20 cellular contexts compared by ENCODE assay signal in the genomic region with DNA sequence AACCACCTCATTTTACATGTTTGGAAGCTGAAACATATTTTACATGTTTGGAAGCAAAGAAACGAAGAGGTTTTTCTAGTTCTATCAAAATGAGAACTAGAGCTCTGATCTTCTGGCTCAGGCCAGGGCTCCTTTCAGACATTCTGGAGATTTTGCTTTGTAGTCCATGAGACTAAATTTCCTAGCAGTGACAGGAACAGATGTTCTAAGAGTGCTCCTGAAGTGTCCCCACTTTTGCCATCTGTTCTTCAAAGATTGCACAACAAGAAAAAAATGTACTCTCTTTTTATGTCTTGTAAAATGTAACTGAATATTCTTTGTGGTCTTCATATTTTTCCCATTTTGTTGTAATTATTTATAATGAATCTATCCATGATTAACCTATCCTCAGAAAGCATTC.
"Had no signal": no experiment of that assay in that cellular context is flagged by ENCODE, and none has a peak within 500 bp of the region (broad histone marks: within the 10 kb centered on the region; RNA-seq: fewer than 3 reads in every experiment).

No MANE protein-coding gene starts in this region.

- H3K27me3 ChIP-seq: upper lobe of left lung had no signal

- FAIRE-seq: frontal cortex had no signal

- H3K36me3 ChIP-seq: left ventricle myocardium inferior, upper lobe of left lung had no signal

- H3K27ac ChIP-seq: left ventricle myocardium inferior, upper lobe of left lung, VCaP had no signal

- H3K4me3 ChIP-seq: left ventricle myocardium inferior, upper lobe of left lung had no signal

- DNase-seq: activated CD4-positive, alpha-beta memory T cell treated with anti-CD3 and anti-CD28 coated beads, Interleukin-2, amount 10 ng/mL, durations not matched to agents 7 days and 5 days; activated CD4-positive, alpha-beta T cell treated with anti-CD3 and anti-CD28 coated beads, Interleukin-2, amount 10 ng/mL, durations not matched to agents 24 days and 14 days; activated CD8-positive, alpha-beta memory T cell treated with anti-CD3 and anti-CD28 coated beads, Interleukin-2, amount 10 ng/mL, durations not matched to agents 7 days and 5 days; activated gamma-delta T cell treated with Interleukin-2 at 50 U/mL for 16 hours; activated T-cell treated with anti-CD3 and anti-CD28 coated beads for 4 hours; aorta; caudate nucleus; dermis blood vessel endothelial cell; effector CD8-positive, alpha-beta T cell; erythroblast; glutamatergic neuron; left ventricle myocardium inferior; natural killer cell; retina; stimulated activated CD4-positive, alpha-beta T cell treated with anti-CD3 and anti-CD28 coated beads, Interleukin-4, amount 100 ng/mL, for 24 hours; stimulated activated naive CD4-positive, alpha-beta T cell treated with Interleukin-2 at 50 U/mL for 16 hours; upper lobe of left lung had no signal

- H3K9me3 ChIP-seq: left ventricle myocardium inferior, upper lobe of left lung had no signal

- ATAC-seq: activated CD4-positive, CD25-positive, alpha-beta regulatory T cell treated with anti-CD3 and anti-CD28 coated beads, Interleukin-2, amount 50 U/mL, for 24 hours; activated CD8-positive, alpha-beta memory T cell treated with anti-CD3 and anti-CD28 coated beads, Interleukin-2, amount 10 ng/mL, durations not matched to agents 7 days and 5 days; natural killer cell had no signal

- H3K4me1 ChIP-seq: left ventricle myocardium inferior had no signal
